In genomic region chr2:101517753-101518152, GRCh38 we compare ENCODE assay signal across 11 cellular contexts. TPM values are rescaled to one million over a fixed set of nuclear protein-coding genes. Genes with fewer than 3 reads are reported as not detected.
DNase-seq lines count a peak whose midpoint lies in the region; ATAC-seq, FAIRE-seq and TF ChIP-seq lines count a peak whose summit lies in the region.
"Had no signal": no experiment of that assay in that cellular context is flagged by ENCODE, and none has a peak within 500 bp of the region (broad histone marks: within the 10 kb centered on the region; RNA-seq: fewer than 3 reads in every experiment).

No MANE protein-coding gene starts in this region.

- no peak for TF ChIP-seq CTCF in bronchial epithelial cell (IDR thresholded peaks at IDR 0.05; ENCODE audit: insufficient read depth, low read length, severe bottlenecking)

- ATAC-seq in activated CD4-positive, CD25-positive, alpha-beta regulatory T cell treated with anti-CD3 and anti-CD28 coated beads, Interleukin-2, amount 50 U/mL, for 24 hours = no peak
- no peak for ATAC-seq in GM18909 (IDR thresholded peaks at IDR 0.05; ENCODE audit: poor library complexity, unreplicated experiment)
- no peak for ATAC-seq in naive thymus-derived CD8-positive, alpha-beta T cell
- ATAC-seq in HG02981 (IDR thresholded peaks at IDR 0.05; ENCODE audit: unreplicated experiment) = no peak

- H3K27me3 ChIP-seq in bronchial epithelial cell (ENCODE audit: control insufficient read depth, insufficient read depth, low read length) = no peaks in the 10 kb centered on the region

- no peak for FAIRE-seq in bronchial epithelial cell (lab: Jason Lieb, UNC)

- H3K9me3 ChIP-seq in mesodermal cell (ENCODE audit: control insufficient read depth, low read length) = peaks cover 16% of the 10 kb centered on the region

- DNase-seq in DMS53 treated with DMSO at 0.1 percent for 48 hours (lab: John Stamatoyannopoulos, UW; ENCODE audit: unreplicated experiment) (peak; percentile 75), M059J (ENCODE audit: low read depth) (peak; percentile 84), bronchial epithelial cell (ENCODE audit: low read depth) (peak; percentile 82)
- DNase-seq in naive thymus-derived CD8-positive, alpha-beta T cell = no peak
- DNase-seq: DMS 273 treated with DMSO at 0.1 percent for 48 hours, OCI-M1 had no signal

- H3K4me3 ChIP-seq in bronchial epithelial cell (ENCODE audit: low read depth, low read length) = no peak overlapping the region
- H3K4me3 ChIP-seq in mesodermal cell (ENCODE audit: extremely low read depth, insufficient read depth, low read length, poor library complexity, severe bottlenecking) = no peak overlapping the region

- POLR2A ChIA-PET in naive thymus-derived CD8-positive, alpha-beta T cell (lab: Charles Lee) = interaction anchor here (1.0 kb wide), 1 partner anchor 10 kb away, joined by 3 read pairs; no protein-coding TSS in a partner anchor

- H3K27ac Mint-ChIP-seq in naive thymus-derived CD8-positive, alpha-beta T cell = no peak overlapping the region

- peaks cover 0 to 10% (median 4%) of the 10 kb centered on the region in 9 donors for H3K9me3 Mint-ChIP-seq in naive thymus-derived CD8-positive, alpha-beta T cell

- peaks cover 13 to 41% (median 26%) of the 10 kb centered on the region in 4 donors for H3K4me1 Mint-ChIP-seq in naive thymus-derived CD8-positive, alpha-beta T cell

- H3K36me3 ChIP-seq in bronchial epithelial cell (ENCODE audit: control insufficient read depth, insufficient read depth, low read length) (no peaks in the 10 kb centered on the region), mesodermal cell (ENCODE audit: control insufficient read depth, insufficient read depth, low read length) (no peaks in the 10 kb centered on the region)

- peaks cover 22% of the 10 kb centered on the region for H3K4me1 ChIP-seq in mesodermal cell (ENCODE audit: control insufficient read depth, insufficient read depth, low read length, poor library complexity, severe bottlenecking)

- H3K36me3 Mint-ChIP-seq in naive thymus-derived CD8-positive, alpha-beta T cell = peaks cover 0 to 5% (median 0%) of the 10 kb centered on the region in 3 donors

- peak overlapping the region in 2 of 10 donors; percentile 8 to 45 for H3K4me3 Mint-ChIP-seq in naive thymus-derived CD8-positive, alpha-beta T cell
- H3K4me3 Mint-ChIP-seq: activated CD4-positive, alpha-beta T cell treated with anti-CD3 and anti-CD28 coated beads, Interleukin-2, amount 10 ng/mL, durations not matched to agents 24 days and 14 days had no signal

- H3K27ac ChIP-seq in mesodermal cell (ENCODE audit: low read depth, low read length, severe bottlenecking) = peak overlapping the region; percentile 13

- H3K27me3 Mint-ChIP-seq in naive thymus-derived CD8-positive, alpha-beta T cell = peaks cover 0 to 3% (median 0%) of the 10 kb centered on the region in 5 donors

RNA-seq across cellular contexts. Expression of gene RFX8, which starts 42.8 kb away (rescaled TPM):
- total RNA-seq in M059J (2014; rRNA removed; shearing (Covaris generic)) = not detected in 2 replicates
- not detected in 2 replicates for total RNA-seq in bronchial epithelial cell
- 1.3 TPM for polyA plus RNA-seq in mesodermal cell (2013, experiment 1 of 2)
- 0.86 TPM for polyA plus RNA-seq in mesodermal cell (2013, experiment 2 of 2)
- not detected for total RNA-seq in naive thymus-derived CD8-positive, alpha-beta T cell
- not detected for polyA plus RNA-seq in naive thymus-derived CD8-positive, alpha-beta T cell

Comparison
In these comparisons a context has a peak if more than half of its experiments do, and no peak if none do; other contexts are left out.
1. DNase-seq: peak in DMS53 treated with DMSO at 0.1 percent for 48 hours (single experiment), M059J (single experiment) and bronchial epithelial cell (single experiment); none in naive thymus-derived CD8-positive, alpha-beta T cell (0 of 10).